In the genomic region with DNA sequence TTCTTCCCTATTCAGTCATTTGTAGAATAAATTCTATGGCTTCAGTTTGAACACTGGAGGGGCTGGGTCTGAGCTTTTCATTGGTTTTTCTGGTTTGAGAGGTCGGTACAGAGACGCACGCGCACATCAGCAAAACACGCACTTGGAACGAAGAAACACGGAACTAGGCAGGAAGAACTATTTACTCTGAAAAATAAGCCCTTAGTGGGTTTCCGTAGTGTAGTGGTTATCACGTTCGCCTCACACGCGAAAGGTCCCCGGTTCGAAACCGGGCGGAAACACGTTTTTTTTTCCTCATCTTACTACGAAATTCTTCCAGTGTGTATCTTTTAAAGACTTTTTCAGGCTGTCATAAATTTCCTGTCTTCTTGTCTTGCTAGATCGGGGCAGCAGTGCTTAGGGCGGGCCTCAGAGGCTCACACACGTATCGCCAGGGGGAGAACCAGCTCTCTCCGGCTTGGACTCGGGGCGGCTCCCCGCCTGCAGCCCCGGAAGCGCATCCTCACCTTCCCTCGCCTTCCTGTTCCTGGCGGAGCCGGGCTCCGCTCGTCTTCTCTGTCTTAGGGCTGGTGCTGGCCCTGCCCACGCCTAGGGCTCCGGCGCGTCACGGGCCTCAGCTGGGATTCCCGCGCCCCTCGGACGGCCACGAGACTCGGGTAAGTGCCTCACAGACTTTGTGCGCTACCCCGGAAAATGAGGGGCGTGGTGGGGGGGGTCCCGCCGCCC, we compare ENCODE assay signal across 1 cellular context.
A peak's percentile ranks its signal among the peaks of the same experiment; 100 is the strongest.
TF ChIP-seq lines count a peak whose summit lies in the region.

A gene (plus strand): TSS at position 521 of the 726 bp plus-strand sequence. CDS start 6,841 bp downstream, outside the sequence.

TF ChIP-seq in K562, 482 proteins besides CTCF, POLR2A, EP300 and RAD21 (continued from another document and continues in another):
- no peak for TF ChIP-seq ZNF76 (CRISPR knock-in tag; IDR thresholded peaks at IDR 0.05; ENCODE audit: borderline replicate concordance)
- TF ChIP-seq ADNP (tag; IDR thresholded peaks at IDR 0.05): peak; percentile 86; the same call in 1 of the 2 replicates
- TF ChIP-seq SRSF7 (optimal IDR thresholded peaks at IDR 0.05; ENCODE audit: low read depth, low read length): no peak
- no peak for TF ChIP-seq ARID2 (IDR thresholded peaks at IDR 0.05)
- TF ChIP-seq GTF2E2 (tag; IDR thresholded peaks at IDR 0.05): peak; percentile 91; the same call in 1 of the 2 replicates
- no peak for TF ChIP-seq NFIX (CRISPR knock-in tag; IDR thresholded peaks at IDR 0.05; ENCODE audit: low read depth)
- peak; percentile 89 for TF ChIP-seq NFATC3 (IDR thresholded peaks at IDR 0.05)
- TF ChIP-seq, protein P1, sequence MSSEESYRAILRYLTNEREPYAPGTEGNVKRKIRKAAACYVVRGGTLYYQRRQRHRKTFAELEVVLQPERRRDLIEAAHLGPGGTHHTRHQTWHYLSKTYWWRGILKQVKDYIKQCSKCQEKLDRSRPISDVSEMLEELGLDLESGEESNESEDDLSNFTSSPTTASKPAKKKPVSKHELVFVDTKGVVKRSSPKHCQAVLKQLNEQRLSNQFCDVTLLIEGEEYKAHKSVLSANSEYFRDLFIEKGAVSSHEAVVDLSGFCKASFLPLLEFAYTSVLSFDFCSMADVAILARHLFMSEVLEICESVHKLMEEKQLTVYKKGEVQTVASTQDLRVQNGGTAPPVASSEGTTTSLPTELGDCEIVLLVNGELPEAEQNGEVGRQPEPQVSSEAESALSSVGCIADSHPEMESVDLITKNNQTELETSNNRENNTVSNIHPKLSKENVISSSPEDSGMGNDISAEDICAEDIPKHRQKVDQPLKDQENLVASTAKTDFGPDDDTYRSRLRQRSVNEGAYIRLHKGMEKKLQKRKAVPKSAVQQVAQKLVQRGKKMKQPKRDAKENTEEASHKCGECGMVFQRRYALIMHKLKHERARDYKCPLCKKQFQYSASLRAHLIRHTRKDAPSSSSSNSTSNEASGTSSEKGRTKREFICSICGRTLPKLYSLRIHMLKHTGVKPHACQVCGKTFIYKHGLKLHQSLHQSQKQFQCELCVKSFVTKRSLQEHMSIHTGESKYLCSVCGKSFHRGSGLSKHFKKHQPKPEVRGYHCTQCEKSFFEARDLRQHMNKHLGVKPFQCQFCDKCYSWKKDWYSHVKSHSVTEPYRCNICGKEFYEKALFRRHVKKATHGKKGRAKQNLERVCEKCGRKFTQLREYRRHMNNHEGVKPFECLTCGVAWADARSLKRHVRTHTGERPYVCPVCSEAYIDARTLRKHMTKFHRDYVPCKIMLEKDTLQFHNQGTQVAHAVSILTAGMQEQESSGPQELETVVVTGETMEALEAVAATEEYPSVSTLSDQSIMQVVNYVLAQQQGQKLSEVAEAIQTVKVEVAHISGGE (CRISPR knock-in tag; IDR thresholded peaks at IDR 0.05): peak in 2 of 3 experiments; percentile 48 to 94; a peak in 4 of 6 replicates
- TF ChIP-seq EP400 (IDR thresholded peaks at IDR 0.05): peak; percentile 93
- no peak for TF ChIP-seq ZNF3 (CRISPR knock-in tag; IDR thresholded peaks at IDR 0.05)
- TF ChIP-seq DACH1 (IDR thresholded peaks at IDR 0.05; ENCODE audit: partially characterized antibody): peak; percentile 40
- TF ChIP-seq, protein P2, sequence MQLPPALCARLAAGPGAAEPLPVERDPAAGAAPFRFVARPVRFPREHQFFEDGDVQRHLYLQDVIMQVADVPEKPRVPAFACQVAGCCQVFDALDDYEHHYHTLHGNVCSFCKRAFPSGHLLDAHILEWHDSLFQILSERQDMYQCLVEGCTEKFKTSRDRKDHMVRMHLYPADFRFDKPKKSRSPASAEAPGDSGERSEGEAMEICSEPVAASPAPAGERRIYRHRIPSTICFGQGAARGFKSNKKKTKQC (CRISPR knock-in tag; IDR thresholded peaks at IDR 0.05): no peak; the same call in 1 of the 2 replicates
- TF ChIP-seq KLF16 (IDR thresholded peaks at IDR 0.05): peak; percentile 86
- no peak for TF ChIP-seq POLR3G (IDR thresholded peaks at IDR 0.05; ENCODE audit: extremely low read depth, insufficient read length, insufficient replicate concordance)
- TF ChIP-seq MIER1 (IDR thresholded peaks at IDR 0.05; ENCODE audit: low read depth): no peak
- TF ChIP-seq IFI16 (CRISPR knock-in tag; IDR thresholded peaks at IDR 0.05): no peak
- TF ChIP-seq TAF15 (IDR thresholded peaks at IDR 0.05; ENCODE audit: low read depth, low read length): no peak
- TF ChIP-seq, protein P3, sequence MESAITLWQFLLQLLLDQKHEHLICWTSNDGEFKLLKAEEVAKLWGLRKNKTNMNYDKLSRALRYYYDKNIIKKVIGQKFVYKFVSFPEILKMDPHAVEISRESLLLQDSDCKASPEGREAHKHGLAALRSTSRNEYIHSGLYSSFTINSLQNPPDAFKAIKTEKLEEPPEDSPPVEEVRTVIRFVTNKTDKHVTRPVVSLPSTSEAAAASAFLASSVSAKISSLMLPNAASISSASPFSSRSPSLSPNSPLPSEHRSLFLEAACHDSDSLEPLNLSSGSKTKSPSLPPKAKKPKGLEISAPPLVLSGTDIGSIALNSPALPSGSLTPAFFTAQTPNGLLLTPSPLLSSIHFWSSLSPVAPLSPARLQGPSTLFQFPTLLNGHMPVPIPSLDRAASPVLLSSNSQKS (CRISPR knock-in tag; IDR thresholded peaks at IDR 0.05): no peak
- 0 out of 2 replicates have a peak, but pooled peaks have one; percentile 19 for TF ChIP-seq CBX1 (IDR thresholded peaks at IDR 0.05; ENCODE audit: low read depth)
- no peak for TF ChIP-seq ZNF133 (CRISPR knock-in tag; IDR thresholded peaks at IDR 0.05)
- TF ChIP-seq MTA2 (IDR thresholded peaks at IDR 0.05; ENCODE audit: low read depth): 0 out of 2 replicates have a peak, but pooled peaks have one; percentile 3
- TF ChIP-seq, protein P4, sequence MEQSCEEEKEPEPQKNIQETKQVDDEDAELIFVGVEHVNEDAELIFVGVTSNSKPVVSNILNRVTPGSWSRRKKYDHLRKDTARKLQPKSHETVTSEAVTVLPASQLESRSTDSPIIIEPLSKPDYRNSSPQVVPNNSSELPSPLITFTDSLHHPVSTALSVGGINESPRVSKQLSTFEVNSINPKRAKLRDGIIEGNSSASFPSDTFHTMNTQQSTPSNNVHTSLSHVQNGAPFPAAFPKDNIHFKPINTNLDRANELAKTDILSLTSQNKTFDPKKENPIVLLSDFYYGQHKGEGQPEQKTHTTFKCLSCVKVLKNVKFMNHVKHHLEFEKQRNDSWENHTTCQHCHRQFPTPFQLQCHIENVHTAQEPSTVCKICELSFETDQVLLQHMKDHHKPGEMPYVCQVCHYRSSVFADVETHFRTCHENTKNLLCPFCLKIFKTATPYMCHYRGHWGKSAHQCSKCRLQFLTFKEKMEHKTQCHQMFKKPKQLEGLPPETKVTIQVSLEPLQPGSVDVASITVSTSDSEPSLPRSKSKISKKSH (CRISPR knock-in tag; IDR thresholded peaks at IDR 0.05): no peak
- TF ChIP-seq, protein P5, sequence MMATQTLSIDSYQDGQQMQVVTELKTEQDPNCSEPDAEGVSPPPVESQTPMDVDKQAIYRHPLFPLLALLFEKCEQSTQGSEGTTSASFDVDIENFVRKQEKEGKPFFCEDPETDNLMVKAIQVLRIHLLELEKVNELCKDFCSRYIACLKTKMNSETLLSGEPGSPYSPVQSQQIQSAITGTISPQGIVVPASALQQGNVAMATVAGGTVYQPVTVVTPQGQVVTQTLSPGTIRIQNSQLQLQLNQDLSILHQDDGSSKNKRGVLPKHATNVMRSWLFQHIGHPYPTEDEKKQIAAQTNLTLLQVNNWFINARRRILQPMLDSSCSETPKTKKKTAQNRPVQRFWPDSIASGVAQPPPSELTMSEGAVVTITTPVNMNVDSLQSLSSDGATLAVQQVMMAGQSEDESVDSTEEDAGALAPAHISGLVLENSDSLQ (IDR thresholded peaks at IDR 0.05): peak; percentile 28; the same call in 1 of the 2 replicates
- no peak; the same call in 1 of the 2 replicates for TF ChIP-seq MECOM (CRISPR knock-in tag; IDR thresholded peaks at IDR 0.05)
- TF ChIP-seq, protein P6, sequence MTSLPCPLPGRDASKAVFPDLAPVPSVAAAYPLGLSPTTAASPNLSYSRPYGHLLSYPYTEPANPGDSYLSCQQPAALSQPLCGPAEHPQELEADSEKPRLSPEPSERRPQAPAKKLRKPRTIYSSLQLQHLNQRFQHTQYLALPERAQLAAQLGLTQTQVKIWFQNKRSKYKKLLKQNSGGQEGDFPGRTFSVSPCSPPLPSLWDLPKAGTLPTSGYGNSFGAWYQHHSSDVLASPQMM (CRISPR knock-in tag; IDR thresholded peaks at IDR 0.05): no peak
- TF ChIP-seq, protein P7, sequence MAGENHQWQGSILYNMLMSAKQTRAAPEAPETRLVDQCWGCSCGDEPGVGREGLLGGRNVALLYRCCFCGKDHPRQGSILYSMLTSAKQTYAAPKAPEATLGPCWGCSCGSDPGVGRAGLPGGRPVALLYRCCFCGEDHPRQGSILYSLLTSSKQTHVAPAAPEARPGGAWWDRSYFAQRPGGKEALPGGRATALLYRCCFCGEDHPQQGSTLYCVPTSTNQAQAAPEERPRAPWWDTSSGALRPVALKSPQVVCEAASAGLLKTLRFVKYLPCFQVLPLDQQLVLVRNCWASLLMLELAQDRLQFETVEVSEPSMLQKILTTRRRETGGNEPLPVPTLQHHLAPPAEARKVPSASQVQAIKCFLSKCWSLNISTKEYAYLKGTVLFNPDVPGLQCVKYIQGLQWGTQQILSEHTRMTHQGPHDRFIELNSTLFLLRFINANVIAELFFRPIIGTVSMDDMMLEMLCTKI (IDR thresholded peaks at IDR 0.05; ENCODE audit: partially characterized antibody): no peak
- TF ChIP-seq ZNF274 (IDR thresholded peaks at IDR 0.05; ENCODE audit: borderline replicate concordance, low read depth, low read length): peak; percentile 63; the same call in 1 of the 2 replicates
- TF ChIP-seq RCOR1 (IDR thresholded peaks at IDR 0.05; ENCODE audit: borderline replicate concordance in 1 of 2, low read depth in 2 of 2, low read length in 2 of 2): peak; percentile 56 to 85; a peak in 2 of 4 replicates
- TF ChIP-seq, protein P8, sequence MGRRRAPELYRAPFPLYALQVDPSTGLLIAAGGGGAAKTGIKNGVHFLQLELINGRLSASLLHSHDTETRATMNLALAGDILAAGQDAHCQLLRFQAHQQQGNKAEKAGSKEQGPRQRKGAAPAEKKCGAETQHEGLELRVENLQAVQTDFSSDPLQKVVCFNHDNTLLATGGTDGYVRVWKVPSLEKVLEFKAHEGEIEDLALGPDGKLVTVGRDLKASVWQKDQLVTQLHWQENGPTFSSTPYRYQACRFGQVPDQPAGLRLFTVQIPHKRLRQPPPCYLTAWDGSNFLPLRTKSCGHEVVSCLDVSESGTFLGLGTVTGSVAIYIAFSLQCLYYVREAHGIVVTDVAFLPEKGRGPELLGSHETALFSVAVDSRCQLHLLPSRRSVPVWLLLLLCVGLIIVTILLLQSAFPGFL (CRISPR knock-in tag; IDR thresholded peaks at IDR 0.05): peak; percentile 63; the same call in 1 of the 2 replicates
- TF ChIP-seq ZNF583 (CRISPR knock-in tag; IDR thresholded peaks at IDR 0.05): 0 out of 2 replicates have a peak, but pooled peaks have one; percentile 56
- 0 out of 4 replicates have a peak, but pooled peaks of 1 of the 2 experiments have one; percentile 8 for TF ChIP-seq TEAD1 (CRISPR knock-in tag; IDR thresholded peaks at IDR 0.05)
- no peak for TF ChIP-seq HDAC8 (tag; IDR thresholded peaks at IDR 0.05)
- no peak for TF ChIP-seq CBX5 (IDR thresholded peaks at IDR 0.05; ENCODE audit: borderline replicate concordance, low read depth)
- no peak for TF ChIP-seq ZNF316 (IDR thresholded peaks at IDR 0.05)
- TF ChIP-seq ZNF79 (CRISPR knock-in tag; IDR thresholded peaks at IDR 0.05; ENCODE audit: low read depth): no peak; the same call in 1 of the 2 replicates
- TF ChIP-seq SREBF1 (IDR thresholded peaks at IDR 0.05; ENCODE audit: borderline replicate concordance, low read depth, low read length): peak; percentile 25; the same call in 1 of the 2 replicates
- TF ChIP-seq HOXB6 (CRISPR knock-in tag; IDR thresholded peaks at IDR 0.05; ENCODE audit: borderline replicate concordance): no peak
- TF ChIP-seq ZNF165 (CRISPR knock-in tag; IDR thresholded peaks at IDR 0.05; ENCODE audit: borderline replicate concordance): no peak
- TF ChIP-seq, protein P9, sequence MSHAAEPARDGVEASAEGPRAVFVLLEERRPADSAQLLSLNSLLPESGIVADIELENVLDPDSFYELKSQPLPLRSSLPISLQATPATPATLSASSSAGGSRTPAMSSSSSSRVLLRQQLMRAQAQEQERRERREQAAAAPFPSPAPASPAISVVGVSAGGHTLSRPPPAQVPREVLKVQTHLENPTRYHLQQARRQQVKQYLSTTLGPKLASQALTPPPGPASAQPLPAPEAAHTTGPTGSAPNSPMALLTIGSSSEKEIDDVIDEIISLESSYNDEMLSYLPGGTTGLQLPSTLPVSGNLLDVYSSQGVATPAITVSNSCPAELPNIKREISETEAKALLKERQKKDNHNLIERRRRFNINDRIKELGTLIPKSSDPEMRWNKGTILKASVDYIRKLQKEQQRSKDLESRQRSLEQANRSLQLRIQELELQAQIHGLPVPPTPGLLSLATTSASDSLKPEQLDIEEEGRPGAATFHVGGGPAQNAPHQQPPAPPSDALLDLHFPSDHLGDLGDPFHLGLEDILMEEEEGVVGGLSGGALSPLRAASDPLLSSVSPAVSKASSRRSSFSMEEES (CRISPR knock-in tag; IDR thresholded peaks at IDR 0.05): no peak
- TF ChIP-seq, protein P10, sequence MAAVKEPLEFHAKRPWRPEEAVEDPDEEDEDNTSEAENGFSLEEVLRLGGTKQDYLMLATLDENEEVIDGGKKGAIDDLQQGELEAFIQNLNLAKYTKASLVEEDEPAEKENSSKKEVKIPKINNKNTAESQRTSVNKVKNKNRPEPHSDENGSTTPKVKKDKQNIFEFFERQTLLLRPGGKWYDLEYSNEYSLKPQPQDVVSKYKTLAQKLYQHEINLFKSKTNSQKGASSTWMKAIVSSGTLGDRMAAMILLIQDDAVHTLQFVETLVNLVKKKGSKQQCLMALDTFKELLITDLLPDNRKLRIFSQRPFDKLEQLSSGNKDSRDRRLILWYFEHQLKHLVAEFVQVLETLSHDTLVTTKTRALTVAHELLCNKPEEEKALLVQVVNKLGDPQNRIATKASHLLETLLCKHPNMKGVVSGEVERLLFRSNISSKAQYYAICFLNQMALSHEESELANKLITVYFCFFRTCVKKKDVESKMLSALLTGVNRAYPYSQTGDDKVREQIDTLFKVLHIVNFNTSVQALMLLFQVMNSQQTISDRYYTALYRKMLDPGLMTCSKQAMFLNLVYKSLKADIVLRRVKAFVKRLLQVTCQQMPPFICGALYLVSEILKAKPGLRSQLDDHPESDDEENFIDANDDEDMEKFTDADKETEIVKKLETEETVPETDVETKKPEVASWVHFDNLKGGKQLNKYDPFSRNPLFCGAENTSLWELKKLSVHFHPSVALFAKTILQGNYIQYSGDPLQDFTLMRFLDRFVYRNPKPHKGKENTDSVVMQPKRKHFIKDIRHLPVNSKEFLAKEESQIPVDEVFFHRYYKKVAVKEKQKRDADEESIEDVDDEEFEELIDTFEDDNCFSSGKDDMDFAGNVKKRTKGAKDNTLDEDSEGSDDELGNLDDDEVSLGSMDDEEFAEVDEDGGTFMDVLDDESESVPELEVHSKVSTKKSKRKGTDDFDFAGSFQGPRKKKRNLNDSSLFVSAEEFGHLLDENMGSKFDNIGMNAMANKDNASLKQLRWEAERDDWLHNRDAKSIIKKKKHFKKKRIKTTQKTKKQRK (IDR thresholded peaks at IDR 0.05; ENCODE audit: borderline replicate concordance, low read depth, low read length): no peak
- no peak for TF ChIP-seq ZNF586 (CRISPR knock-in tag; conservative IDR thresholded peaks at IDR 0.05)
- TF ChIP-seq NFYB (IDR thresholded peaks at IDR 0.05; ENCODE audit: extremely low read depth, insufficient read length): no peak
- peak; percentile 84 for TF ChIP-seq TRIM28 (IDR thresholded peaks at IDR 0.05)
- TF ChIP-seq ZNF644 (tag; IDR thresholded peaks at IDR 0.05; ENCODE audit: low read depth): no peak; the same call in 1 of the 2 replicates
- TF ChIP-seq MTA3 (IDR thresholded peaks at IDR 0.05; ENCODE audit: borderline replicate concordance): peak; percentile 55; the same call in 1 of the 2 replicates
- TF ChIP-seq KAT7 (CRISPR knock-in tag; IDR thresholded peaks at IDR 0.05; ENCODE audit: borderline replicate concordance): no peak; the same call in 1 of the 2 replicates
- TF ChIP-seq POU5F1 (IDR thresholded peaks at IDR 0.05; ENCODE audit: borderline replicate concordance, low read depth, low read length, partially characterized antibody): no peak
